Comparison of ENCODE assay signal across 8 cellular contexts in genomic region chr4:147160908-147161513, GRCh38.
A peak's percentile ranks its signal among the peaks of the same experiment; 100 is the strongest.
DNase-seq lines count a peak whose midpoint lies in the region; ATAC-seq and TF ChIP-seq lines count a peak whose summit lies in the region.

No MANE protein-coding gene starts in this region.

- no peaks in the 10 kb centered on the region for H3K79me2 ChIP-seq in DOHH2 (ENCODE audit: control insufficient read depth, low read length)

- H3K27me3 ChIP-seq in DOHH2 (ENCODE audit: control insufficient read depth, low read length) (0 out of 2 replicates have a peak, but pooled peaks cover 3% of the 10 kb centered on the region), liver (ENCODE audit: control insufficient read depth in 4 of 4, insufficient read depth in 4 of 4, low read length in 3 of 4) (peaks cover 0 to 14% (median 2%) of the 10 kb centered on the region in 4 donors)

- TF ChIP-seq RAD21 in liver (IDR thresholded peaks at IDR 0.05) = peak; percentile 79 to 85

- no peaks in the 10 kb centered on the region for H4K20me1 ChIP-seq in DOHH2 (ENCODE audit: control insufficient read depth, insufficient read depth, low read depth, low read length)

- H3K4me1 ChIP-seq in DOHH2 (ENCODE audit: control insufficient read depth, low read length) (no peaks in the 10 kb centered on the region), liver (ENCODE audit: control insufficient read depth in 4 of 4, insufficient read depth in 4 of 4, low read length in 3 of 4) (peaks cover 0 to 2% (median under 1%) of the 10 kb centered on the region in 4 donors)

- no peaks in the 10 kb centered on the region for H3K9me2 ChIP-seq in DOHH2 (replicated peaks; ENCODE audit: control insufficient read depth, low read length)

- H3K4me2 ChIP-seq in DOHH2 (ENCODE audit: low read length) = no peak overlapping the region

- H3K9me3 ChIP-seq in DOHH2 (ENCODE audit: control insufficient read depth, insufficient read depth, low read length) (no peaks in the 10 kb centered on the region), liver (ENCODE audit: control insufficient read depth in 4 of 4, low read length in 3 of 4) (no peaks in the 10 kb centered on the region)

- no peaks in the 10 kb centered on the region for H3F3A ChIP-seq in DOHH2 (ENCODE audit: control insufficient read depth, insufficient read depth)

- 34% methylated on average over 3 of the region's 3 CpGs for WGBS in liver

- peak; percentile 12 for DNase-seq in NCI-H510A treated with DMSO at 0.1 percent for 48 hours (lab: John Stamatoyannopoulos, UW)
- peak; percentile 84 for DNase-seq in choroid plexus epithelial cell (ENCODE audit: low read depth)
- DNase-seq in NCI-H2029 treated with DMSO at 0.1 percent for 48 hours (lab: John Stamatoyannopoulos, UW) = no peak
- DNase-seq in activated CD8-positive, alpha-beta memory T cell treated with anti-CD3 and anti-CD28 coated beads, Interleukin-2, amount 50 U/mL, for 48 hours = no peak

- H3K36me3 ChIP-seq in DOHH2 (ENCODE audit: control insufficient read depth, low read length) (no peaks in the 10 kb centered on the region), liver (ENCODE audit: control insufficient read depth in 4 of 4, insufficient read depth in 3 of 4, low read depth in 1 of 4, low read length in 3 of 4) (no peaks in the 10 kb centered on the region)

- H3K9ac ChIP-seq in liver (ENCODE audit: low read depth in 1 of 2, low read length in 2 of 2) = no peak overlapping the region

- ATAC-seq in GM19025 (IDR thresholded peaks at IDR 0.05; ENCODE audit: low read depth, unreplicated experiment) (peak; percentile 73), HG03045 (IDR thresholded peaks at IDR 0.05; ENCODE audit: unreplicated experiment) (peak; percentile 79)

- TF ChIP-seq CTCF in DOHH2 (IDR thresholded peaks at IDR 0.05; ENCODE audit: low read depth, low read length, poor library complexity, severe bottlenecking) (peak; percentile 64), choroid plexus epithelial cell (conservative IDR thresholded peaks at IDR 0.05; ENCODE audit: low read depth, low read length) (peak; percentile 88), liver (IDR thresholded peaks at IDR 0.05; ENCODE audit: low read depth, low read length, missing input control) (peak; percentile 72)

- H3K27ac ChIP-seq in DOHH2 (ENCODE audit: low read depth, low read length) (no peak overlapping the region), liver (ENCODE audit: low read depth in 1 of 2, low read length in 2 of 2) (no peak overlapping the region)

- H3K4me3 ChIP-seq in DOHH2 (ENCODE audit: low read length) (no peak overlapping the region), choroid plexus epithelial cell (ENCODE audit: low read depth, low read length) (no peak overlapping the region), liver (ENCODE audit: low read depth in 1 of 3, low read length in 3 of 3) (no peak overlapping the region)

TF ChIP-seq in liver, 16 proteins besides CTCF, POLR2A, EP300 and RAD21:
- no peak for TF ChIP-seq FOXA1 (IDR thresholded peaks at IDR 0.05)
- no peak for TF ChIP-seq HNF4G (IDR thresholded peaks at IDR 0.05)
- no peak for TF ChIP-seq MAX (IDR thresholded peaks at IDR 0.05)
- TF ChIP-seq FOXA2 (IDR thresholded peaks at IDR 0.05) = no peak
- no peak for TF ChIP-seq RXRA (IDR thresholded peaks at IDR 0.05)
- no peak for TF ChIP-seq GABPA (IDR thresholded peaks at IDR 0.05 in 1 of 2, conservative IDR thresholded peaks at IDR 0.05 in 1 of 2)
- peak; percentile 57 for TF ChIP-seq NR2F2 (IDR thresholded peaks at IDR 0.05)
- no peak for TF ChIP-seq HNF4A (conservative IDR thresholded peaks at IDR 0.05)

Comparison
In these comparisons a context has a peak if more than half of its experiments do, and no peak if none do; other contexts are left out.
1. DNase-seq: peak in NCI-H510A treated with DMSO at 0.1 percent for 48 hours (single experiment) and choroid plexus epithelial cell (single experiment); none in NCI-H2029 treated with DMSO at 0.1 percent for 48 hours (single experiment) and activated CD8-positive, alpha-beta memory T cell treated with anti-CD3 and anti-CD28 coated beads, Interleukin-2, amount 50 U/mL, for 48 hours (single experiment).
2. Peak in every context shown above with its lines, with median percentiles within 50 percentile points of each other: CTCF ChIP-seq.